1 cellular context compared by ENCODE assay signal in the genomic region with DNA sequence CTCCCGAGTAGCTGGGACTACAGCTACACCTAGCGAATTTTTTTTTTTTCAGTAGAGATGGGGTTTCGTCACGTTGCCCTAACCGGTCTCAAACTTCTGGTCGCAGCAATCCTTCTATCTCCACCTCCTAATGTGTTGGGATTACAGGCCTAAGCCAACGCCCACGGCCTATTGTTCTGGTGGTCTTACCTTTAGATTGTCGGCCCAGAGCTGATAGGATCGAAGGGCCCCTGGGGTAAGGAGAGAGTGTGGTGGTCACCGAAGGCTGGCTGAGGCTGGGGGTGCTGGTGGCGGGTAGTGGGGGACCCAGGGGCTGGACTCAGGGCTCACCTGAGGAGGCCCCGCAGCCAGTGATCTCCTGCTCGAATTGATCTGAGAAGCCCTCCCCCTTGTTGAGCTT.
TF ChIP-seq lines count a peak whose summit lies in the region.

No MANE protein-coding gene starts in this region.

TF ChIP-seq in GM23338, 12 proteins besides CTCF, POLR2A, EP300 and RAD21:
- no peak for TF ChIP-seq STAT1 (IDR thresholded peaks at IDR 0.05; ENCODE audit: unreplicated experiment)
- TF ChIP-seq CREB1 (CRISPR knock-in tag; IDR thresholded peaks at IDR 0.05; ENCODE audit: low read depth): no peak
- TF ChIP-seq, protein P1, sequence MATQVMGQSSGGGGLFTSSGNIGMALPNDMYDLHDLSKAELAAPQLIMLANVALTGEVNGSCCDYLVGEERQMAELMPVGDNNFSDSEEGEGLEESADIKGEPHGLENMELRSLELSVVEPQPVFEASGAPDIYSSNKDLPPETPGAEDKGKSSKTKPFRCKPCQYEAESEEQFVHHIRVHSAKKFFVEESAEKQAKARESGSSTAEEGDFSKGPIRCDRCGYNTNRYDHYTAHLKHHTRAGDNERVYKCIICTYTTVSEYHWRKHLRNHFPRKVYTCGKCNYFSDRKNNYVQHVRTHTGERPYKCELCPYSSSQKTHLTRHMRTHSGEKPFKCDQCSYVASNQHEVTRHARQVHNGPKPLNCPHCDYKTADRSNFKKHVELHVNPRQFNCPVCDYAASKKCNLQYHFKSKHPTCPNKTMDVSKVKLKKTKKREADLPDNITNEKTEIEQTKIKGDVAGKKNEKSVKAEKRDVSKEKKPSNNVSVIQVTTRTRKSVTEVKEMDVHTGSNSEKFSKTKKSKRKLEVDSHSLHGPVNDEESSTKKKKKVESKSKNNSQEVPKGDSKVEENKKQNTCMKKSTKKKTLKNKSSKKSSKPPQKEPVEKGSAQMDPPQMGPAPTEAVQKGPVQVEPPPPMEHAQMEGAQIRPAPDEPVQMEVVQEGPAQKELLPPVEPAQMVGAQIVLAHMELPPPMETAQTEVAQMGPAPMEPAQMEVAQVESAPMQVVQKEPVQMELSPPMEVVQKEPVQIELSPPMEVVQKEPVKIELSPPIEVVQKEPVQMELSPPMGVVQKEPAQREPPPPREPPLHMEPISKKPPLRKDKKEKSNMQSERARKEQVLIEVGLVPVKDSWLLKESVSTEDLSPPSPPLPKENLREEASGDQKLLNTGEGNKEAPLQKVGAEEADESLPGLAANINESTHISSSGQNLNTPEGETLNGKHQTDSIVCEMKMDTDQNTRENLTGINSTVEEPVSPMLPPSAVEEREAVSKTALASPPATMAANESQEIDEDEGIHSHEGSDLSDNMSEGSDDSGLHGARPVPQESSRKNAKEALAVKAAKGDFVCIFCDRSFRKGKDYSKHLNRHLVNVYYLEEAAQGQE (IDR thresholded peaks at IDR 0.05; ENCODE audit: unreplicated experiment): no peak
- TF ChIP-seq, protein P2, sequence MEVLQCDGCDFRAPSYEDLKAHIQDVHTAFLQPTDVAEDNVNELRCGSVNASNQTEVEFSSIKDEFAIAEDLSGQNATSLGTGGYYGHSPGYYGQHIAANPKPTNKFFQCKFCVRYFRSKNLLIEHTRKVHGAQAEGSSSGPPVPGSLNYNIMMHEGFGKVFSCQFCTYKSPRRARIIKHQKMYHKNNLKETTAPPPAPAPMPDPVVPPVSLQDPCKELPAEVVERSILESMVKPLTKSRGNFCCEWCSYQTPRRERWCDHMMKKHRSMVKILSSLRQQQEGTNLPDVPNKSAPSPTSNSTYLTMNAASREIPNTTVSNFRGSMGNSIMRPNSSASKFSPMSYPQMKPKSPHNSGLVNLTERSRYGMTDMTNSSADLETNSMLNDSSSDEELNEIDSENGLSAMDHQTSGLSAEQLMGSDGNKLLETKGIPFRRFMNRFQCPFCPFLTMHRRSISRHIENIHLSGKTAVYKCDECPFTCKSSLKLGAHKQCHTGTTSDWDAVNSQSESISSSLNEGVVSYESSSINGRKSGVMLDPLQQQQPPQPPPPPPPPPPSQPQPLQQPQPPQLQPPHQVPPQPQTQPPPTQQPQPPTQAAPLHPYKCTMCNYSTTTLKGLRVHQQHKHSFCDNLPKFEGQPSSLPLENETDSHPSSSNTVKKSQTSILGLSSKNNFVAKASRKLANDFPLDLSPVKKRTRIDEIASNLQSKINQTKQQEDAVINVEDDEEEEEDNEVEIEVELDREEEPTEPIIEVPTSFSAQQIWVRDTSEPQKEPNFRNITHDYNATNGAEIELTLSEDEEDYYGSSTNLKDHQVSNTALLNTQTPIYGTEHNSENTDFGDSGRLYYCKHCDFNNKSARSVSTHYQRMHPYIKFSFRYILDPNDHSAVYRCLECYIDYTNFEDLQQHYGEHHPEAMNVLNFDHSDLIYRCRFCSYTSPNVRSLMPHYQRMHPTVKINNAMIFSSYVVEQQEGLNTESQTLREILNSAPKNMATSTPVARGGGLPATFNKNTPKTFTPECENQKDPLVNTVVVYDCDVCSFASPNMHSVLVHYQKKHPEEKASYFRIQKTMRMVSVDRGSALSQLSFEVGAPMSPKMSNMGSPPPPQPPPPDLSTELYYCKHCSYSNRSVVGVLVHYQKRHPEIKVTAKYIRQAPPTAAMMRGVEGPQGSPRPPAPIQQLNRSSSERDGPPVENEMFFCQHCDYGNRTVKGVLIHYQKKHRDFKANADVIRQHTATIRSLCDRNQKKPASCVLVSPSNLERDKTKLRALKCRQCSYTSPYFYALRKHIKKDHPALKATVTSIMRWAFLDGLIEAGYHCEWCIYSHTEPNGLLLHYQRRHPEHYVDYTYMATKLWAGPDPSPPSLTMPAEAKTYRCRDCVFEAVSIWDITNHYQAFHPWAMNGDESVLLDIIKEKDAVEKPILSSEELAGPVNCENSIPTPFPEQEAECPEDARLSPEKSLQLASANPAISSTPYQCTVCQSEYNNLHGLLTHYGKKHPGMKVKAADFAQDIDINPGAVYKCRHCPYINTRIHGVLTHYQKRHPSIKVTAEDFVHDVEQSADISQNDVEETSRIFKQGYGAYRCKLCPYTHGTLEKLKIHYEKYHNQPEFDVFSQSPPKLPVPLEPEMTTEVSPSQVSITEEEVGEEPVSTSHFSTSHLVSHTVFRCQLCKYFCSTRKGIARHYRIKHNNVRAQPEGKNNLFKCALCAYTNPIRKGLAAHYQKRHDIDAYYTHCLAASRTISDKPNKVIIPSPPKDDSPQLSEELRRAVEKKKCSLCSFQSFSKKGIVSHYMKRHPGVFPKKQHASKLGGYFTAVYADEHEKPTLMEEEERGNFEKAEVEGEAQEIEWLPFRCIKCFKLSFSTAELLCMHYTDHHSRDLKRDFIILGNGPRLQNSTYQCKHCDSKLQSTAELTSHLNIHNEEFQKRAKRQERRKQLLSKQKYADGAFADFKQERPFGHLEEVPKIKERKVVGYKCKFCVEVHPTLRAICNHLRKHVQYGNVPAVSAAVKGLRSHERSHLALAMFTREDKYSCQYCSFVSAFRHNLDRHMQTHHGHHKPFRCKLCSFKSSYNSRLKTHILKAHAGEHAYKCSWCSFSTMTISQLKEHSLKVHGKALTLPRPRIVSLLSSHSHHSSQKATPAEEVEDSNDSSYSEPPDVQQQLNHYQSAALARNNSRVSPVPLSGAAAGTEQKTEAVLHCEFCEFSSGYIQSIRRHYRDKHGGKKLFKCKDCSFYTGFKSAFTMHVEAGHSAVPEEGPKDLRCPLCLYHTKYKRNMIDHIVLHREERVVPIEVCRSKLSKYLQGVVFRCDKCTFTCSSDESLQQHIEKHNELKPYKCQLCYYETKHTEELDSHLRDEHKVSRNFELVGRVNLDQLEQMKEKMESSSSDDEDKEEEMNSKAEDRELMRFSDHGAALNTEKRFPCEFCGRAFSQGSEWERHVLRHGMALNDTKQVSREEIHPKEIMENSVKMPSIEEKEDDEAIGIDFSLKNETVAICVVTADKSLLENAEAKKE (CRISPR knock-in tag; IDR thresholded peaks at IDR 0.05): no peak
- no peak for TF ChIP-seq POLR2AphosphoS5 (IDR thresholded peaks at IDR 0.05; ENCODE audit: low read depth)
- no peak for TF ChIP-seq ZNF331 (CRISPR knock-in tag; IDR thresholded peaks at IDR 0.05; ENCODE audit: low read depth)
- no peak for TF ChIP-seq ZNF114 (CRISPR knock-in tag; IDR thresholded peaks at IDR 0.05)
- TF ChIP-seq EZH2phosphoT487 (IDR thresholded peaks at IDR 0.05; ENCODE audit: unreplicated experiment): no peak
- no peak for TF ChIP-seq EZH2 (IDR thresholded peaks at IDR 0.05; ENCODE audit: low read depth, unreplicated experiment)
- TF ChIP-seq NANOG (IDR thresholded peaks at IDR 0.05; ENCODE audit: borderline replicate concordance): no peak
